ENCODE assay signal across 10 cellular contexts in genomic region chr19:1016647-1017114, GRCh38. TPM values are rescaled to one million over a fixed set of nuclear protein-coding genes. Genes with fewer than 3 reads are reported as not detected.
A peak's percentile ranks its signal among the peaks of the same experiment; 100 is the strongest.
DNase-seq lines count a peak whose midpoint lies in the region; ATAC-seq and TF ChIP-seq lines count a peak whose summit lies in the region.
"Had no signal": no experiment of that assay in that cellular context is flagged by ENCODE, and none has a peak within 500 bp of the region (broad histone marks: within the 10 kb centered on the region; RNA-seq: fewer than 3 reads in every experiment).

No MANE protein-coding gene starts in this region.

- H3K27ac Mint-ChIP-seq in CD4-positive, alpha-beta memory T cell: peak overlapping the region in 6 of 7 donors; percentile 25 to 85 (median 68)
- peak overlapping the region; percentile 53 for H3K27ac Mint-ChIP-seq in neural progenitor cell

- H2AFZ ChIP-seq in OCI-LY3 (ENCODE audit: low read depth, low read length) (no peak overlapping the region), neural progenitor cell (replicated peaks) (no peak overlapping the region)

- H3K36me3 ChIP-seq in CD4-positive, alpha-beta memory T cell (ENCODE audit: insufficient read depth, low read length): peaks cover 21% of the 10 kb centered on the region
- H3K36me3 ChIP-seq in OCI-LY3 (replicated peaks; ENCODE audit: low read depth, low read length) (peaks cover 30% of the 10 kb centered on the region), neural progenitor cell (no peaks in the 10 kb centered on the region)

- H3K4me1 ChIP-seq in CD4-positive, alpha-beta memory T cell (ENCODE audit: insufficient read depth, low read length): peaks cover 55% of the 10 kb centered on the region
- H3K4me1 ChIP-seq in OCI-LY3 (ENCODE audit: low read length) (peaks cover 33% of the 10 kb centered on the region), neural progenitor cell (peaks cover 21% of the 10 kb centered on the region)

- H3K4me2 ChIP-seq in OCI-LY3 (ENCODE audit: low read length): peak overlapping the region; percentile 38
- peak overlapping the region; percentile 55 for H3K4me2 ChIP-seq in neural progenitor cell

- no peak for TF ChIP-seq CTCF in OCI-LY3 (IDR thresholded peaks at IDR 0.05; ENCODE audit: low read depth, low read length)
- no peak for TF ChIP-seq CTCF in epithelial cell of esophagus (IDR thresholded peaks at IDR 0.05; ENCODE audit: insufficient read depth, low read depth, low read length, missing control alignments)
- TF ChIP-seq CTCF in neural progenitor cell (IDR thresholded peaks at IDR 0.05): no peak

- no peak overlapping the region for H3K4me3 ChIP-seq in CD4-positive, alpha-beta memory T cell (ENCODE audit: low read length in 2 of 2)
- H3K4me3 ChIP-seq in OCI-LY3 (ENCODE audit: low read length) (peak overlapping the region; percentile 19; the same call in 1 of the 2 replicates), epithelial cell of esophagus (ENCODE audit: low read length) (peak overlapping the region; percentile 33), neural progenitor cell (no peak overlapping the region)

- H3K9me3 Mint-ChIP-seq in CD4-positive, alpha-beta memory T cell: peaks cover 0 to 8% (median 0%) of the 10 kb centered on the region in 8 donors
- H3K9me3 Mint-ChIP-seq in neural progenitor cell: no peaks in the 10 kb centered on the region

- H3K27me3 ChIP-seq in CD4-positive, alpha-beta memory T cell (ENCODE audit: insufficient read depth, low read length): no peaks in the 10 kb centered on the region
- no peaks in the 10 kb centered on the region for H3K27me3 ChIP-seq in OCI-LY3 (ENCODE audit: low read depth, low read length)
- no peaks in the 10 kb centered on the region for H3K27me3 ChIP-seq in neural progenitor cell

- ATAC-seq in GM21360 (IDR thresholded peaks at IDR 0.05; ENCODE audit: unreplicated experiment) (no peak), HG02885 (IDR thresholded peaks at IDR 0.05; ENCODE audit: poor library complexity, unreplicated experiment) (no peak), HG02571 (IDR thresholded peaks at IDR 0.05; ENCODE audit: unreplicated experiment) (no peak), HG03469 (IDR thresholded peaks at IDR 0.05; ENCODE audit: unreplicated experiment) (no peak)

- H3K27me3 Mint-ChIP-seq in CD4-positive, alpha-beta memory T cell: peaks cover 0 to 6% of the 10 kb centered on the region in 2 donors
- peaks cover 6% of the 10 kb centered on the region for H3K27me3 Mint-ChIP-seq in neural progenitor cell (ENCODE audit: insufficient read depth, low read depth)

- peaks cover 18 to 58% (median 34%) of the 10 kb centered on the region in 4 donors for H3K4me1 Mint-ChIP-seq in CD4-positive, alpha-beta memory T cell
- H3K4me1 Mint-ChIP-seq in neural progenitor cell: peaks cover 39% of the 10 kb centered on the region

- peaks cover 71% of the 10 kb centered on the region for H4K20me1 ChIP-seq in OCI-LY3 (ENCODE audit: insufficient read depth, low read length)
- H4K20me1 ChIP-seq in neural progenitor cell (ENCODE audit: low read depth): peaks cover 67% of the 10 kb centered on the region

- no peak overlapping the region for H3K27ac ChIP-seq in CD4-positive, alpha-beta memory T cell (ENCODE audit: low read depth, low read length)
- 0 out of 2 replicates have a peak overlapping the region, but pooled peaks have one; percentile 7 for H3K27ac ChIP-seq in OCI-LY3 (ENCODE audit: low read length)
- H3K27ac ChIP-seq in neural progenitor cell: no peak overlapping the region

- H3F3A ChIP-seq in neural progenitor cell (ENCODE audit: low read depth): peaks cover 8% of the 10 kb centered on the region

- peaks cover 82% of the 10 kb centered on the region for H3K79me2 ChIP-seq in OCI-LY3 (ENCODE audit: low read length)
- peaks cover 67% of the 10 kb centered on the region for H3K79me2 ChIP-seq in neural progenitor cell (ENCODE audit: low read depth)

- POLR2A ChIA-PET in CD4-positive, alpha-beta memory T cell (lab: Charles Lee; ENCODE audit: partially characterized antibody): interaction anchor here (0.7 to 21.2 kb wide), 6 partner anchors 10 to 252 kb away, joined by 3 to 1029 read pairs (median 4); partner anchors contain the start of genes ARHGAP45, CIRBP and CNN2

- CTCF ChIA-PET in CD4-positive, alpha-beta memory T cell (lab: Charles Lee; ENCODE audit: partially characterized antibody): interaction anchor here (1.1 kb wide), 1 partner anchor 16 kb away, joined by 3 read pairs; no protein-coding TSS in a partner anchor

- intact Hi-C loops in CD4-positive, alpha-beta memory T cell (cut with micrococcal nuclease): no loop called here

- peak overlapping the region in 7 of 8 donors; percentile 27 to 74 (median 61) for H3K4me3 Mint-ChIP-seq in CD4-positive, alpha-beta memory T cell
- H3K4me3 Mint-ChIP-seq in neural progenitor cell: peak overlapping the region; percentile 27

- no peak for DNase-seq in CD4-positive, alpha-beta memory T cell
- DNase-seq in epithelial cell of esophagus (ENCODE audit: low read depth) (peak; percentile 75), neural progenitor cell (ENCODE audit: low spot score) (no peak)
- DNase-seq: activated gamma-delta T cell, NCI-H146 had no signal

- H3K9ac ChIP-seq in OCI-LY3 (ENCODE audit: low read length) (no peak overlapping the region), neural progenitor cell (peak overlapping the region; percentile 19)

- no peaks in the 10 kb centered on the region for H3K9me3 ChIP-seq in CD4-positive, alpha-beta memory T cell (ENCODE audit: control insufficient read depth in 1 of 2, low read length in 2 of 2)
- H3K9me3 ChIP-seq in OCI-LY3 (ENCODE audit: insufficient read depth, low read length): no peaks in the 10 kb centered on the region
- no peaks in the 10 kb centered on the region for H3K9me3 ChIP-seq in neural progenitor cell (ENCODE audit: low read depth)

- H3K36me3 Mint-ChIP-seq in CD4-positive, alpha-beta memory T cell: peaks cover 0 to 18% of the 10 kb centered on the region in 2 donors
- no peaks in the 10 kb centered on the region for H3K36me3 Mint-ChIP-seq in neural progenitor cell

RNA-seq across cellular contexts. Expression of gene TMEM259, which starts 4.2 kb away (rescaled TPM):
- total RNA-seq in CD4-positive, alpha-beta memory T cell: 100 to 1,000 TPM; 315 to 329 TPM
- polyA plus RNA-seq in CD4-positive, alpha-beta memory T cell: 10 to 100 TPM; 40.5 to 75.9 TPM
- total RNA-seq in neural progenitor cell (ENCODE audit: low replicate concordance): 31.7 and 175 TPM in 2 replicates

RNA-seq across cellular contexts. Expression of gene RNU6-2, which starts 4.6 kb away (rescaled TPM):
- total RNA-seq in CD4-positive, alpha-beta memory T cell: not detected
- polyA plus RNA-seq in CD4-positive, alpha-beta memory T cell: not detected
- not detected in 2 replicates for total RNA-seq in neural progenitor cell (ENCODE audit: low replicate concordance)

RNA-seq across cellular contexts. Expression of gene CNN2, which starts 9.7 kb away (rescaled TPM):
- total RNA-seq in CD4-positive, alpha-beta memory T cell: 100 to 1,000 TPM; 263 to 266 TPM
- polyA plus RNA-seq in CD4-positive, alpha-beta memory T cell: 100 to 1,000 TPM; 444 to 632 TPM
- total RNA-seq in neural progenitor cell (ENCODE audit: low replicate concordance): 131 and 196 TPM in 2 replicates

RNA-seq across cellular contexts. Expression of gene GRIN3B, which starts 16.5 kb away (rescaled TPM):
- not detected for total RNA-seq in CD4-positive, alpha-beta memory T cell
- polyA plus RNA-seq in CD4-positive, alpha-beta memory T cell: not detected
- 5.4 and 5.9 TPM in 2 replicates for total RNA-seq in neural progenitor cell (ENCODE audit: low replicate concordance)

RNA-seq across cellular contexts. Expression of gene ABCA7, which starts 23.2 kb away (rescaled TPM):
- 100 to 1,000 TPM; 313 to 319 TPM for total RNA-seq in CD4-positive, alpha-beta memory T cell
- 10 to 100 TPM; 10.7 to 11.2 TPM for polyA plus RNA-seq in CD4-positive, alpha-beta memory T cell
- total RNA-seq in neural progenitor cell (ENCODE audit: low replicate concordance): 1.4 and 21.9 TPM in 2 replicates

Comparison
In these comparisons a context has a peak if more than half of its experiments do, and no peak if none do; other contexts are left out.
1. H3K4me3 ChIP-seq: peak in OCI-LY3 (single experiment) and epithelial cell of esophagus (single experiment); none in CD4-positive, alpha-beta memory T cell (0 of 2) and neural progenitor cell (single experiment).